In genomic region chr2:67522154-67522553, GRCh38 we compare ENCODE assay signal across 25 cellular contexts.
"Had no signal": no experiment of that assay in that cellular context is flagged by ENCODE, and none has a peak within 500 bp of the region (broad histone marks: within the 10 kb centered on the region; RNA-seq: fewer than 3 reads in every experiment).

No MANE protein-coding gene starts in this region.

- H3K36me3 Mint-ChIP-seq: immature natural killer cell; memory B cell; natural killer cell; neural progenitor cell; stimulated activated naive B cell treated with anti-CD40 and anti-IgM and Interleukin-4, amounts not matched to agents 10 μg/mL and 1 μg/mL and 100 μg/mL, for 72 hours had no signal

- H3K4me1 ChIP-seq: neural progenitor cell, prostate gland, right atrium auricular region, suprapubic skin had no signal

- H2AFZ ChIP-seq: neural progenitor cell had no signal

- H3K4me2 ChIP-seq: neural progenitor cell had no signal

- H3K27ac ChIP-seq: coronary artery, esophagus squamous epithelium, neural progenitor cell, prostate gland, right atrium auricular region, sigmoid colon, spleen, suprapubic skin, vagina had no signal

- H3K4me3 Mint-ChIP-seq: immature natural killer cell; memory B cell; natural killer cell; neural progenitor cell; stimulated activated naive B cell treated with anti-CD40 and anti-IgM and Interleukin-4, amounts not matched to agents 10 μg/mL and 1 μg/mL and 100 μg/mL, for 72 hours; stimulated activated naive CD8-positive, alpha-beta T cell treated with anti-CD3 and anti-CD28 coated beads, Interleukin-15, amount 100 ng/mL, for 72 hours had no signal

- H3K9me3 Mint-ChIP-seq: neural progenitor cell; stimulated activated naive B cell treated with anti-CD40 and anti-IgM and Interleukin-4, amounts not matched to agents 10 μg/mL and 1 μg/mL and 100 μg/mL, for 72 hours had no signal

- H3K9ac ChIP-seq: neural progenitor cell had no signal

- FAIRE-seq: endometrium, frontal cortex had no signal

- H3K36me3 ChIP-seq: esophagus squamous epithelium, neural progenitor cell, prostate gland, right atrium auricular region, sigmoid colon, spleen, suprapubic skin, vagina had no signal

- ATAC-seq: left colon; natural killer cell; stimulated activated naive B cell treated with anti-CD40 and anti-IgM and Interleukin-4, amounts not matched to agents 10 μg/mL and 1 μg/mL and 100 μg/mL, for 72 hours; stimulated activated naive CD8-positive, alpha-beta T cell treated with anti-CD3 and anti-CD28 coated beads, Interleukin-15, amount 100 ng/mL, for 72 hours had no signal

- DNase-seq: dermis blood vessel endothelial cell; effector memory CD4-positive, alpha-beta T cell; erythroblast; esophagus squamous epithelium; hypothalamus; immature natural killer cell; islet precursor cell; kidney glomerular epithelial cell; left colon; natural killer cell; sigmoid colon; spleen; stimulated activated naive B cell treated with anti-CD40 and anti-IgM and Interleukin-4, amounts not matched to agents 10 μg/mL and 1 μg/mL and 100 μg/mL, for 72 hours; stimulated activated naive CD8-positive, alpha-beta T cell treated with anti-CD3 and anti-CD28 coated beads, Interleukin-15, amount 100 ng/mL, for 72 hours; trophoblast cell had no signal

- H3K27ac Mint-ChIP-seq: immature natural killer cell; memory B cell; natural killer cell; neural progenitor cell; stimulated activated naive B cell treated with anti-CD40 and anti-IgM and Interleukin-4, amounts not matched to agents 10 μg/mL and 1 μg/mL and 100 μg/mL, for 72 hours; stimulated activated naive CD8-positive, alpha-beta T cell treated with anti-CD3 and anti-CD28 coated beads, Interleukin-15, amount 100 ng/mL, for 72 hours had no signal

- H3K4me1 Mint-ChIP-seq: immature natural killer cell; natural killer cell; neural progenitor cell; stimulated activated naive B cell treated with anti-CD40 and anti-IgM and Interleukin-4, amounts not matched to agents 10 μg/mL and 1 μg/mL and 100 μg/mL, for 72 hours; stimulated activated naive CD8-positive, alpha-beta T cell treated with anti-CD3 and anti-CD28 coated beads, Interleukin-15, amount 100 ng/mL, for 72 hours had no signal

- H3K4me3 ChIP-seq: coronary artery, esophagus squamous epithelium, lung, neural progenitor cell, prostate gland, right atrium auricular region, sigmoid colon, spleen, suprapubic skin, vagina had no signal

- H3K9me3 ChIP-seq: esophagus squamous epithelium, prostate gland, right atrium auricular region, sigmoid colon, spleen, suprapubic skin, vagina had no signal

- H3K27me3 ChIP-seq: esophagus squamous epithelium, neural progenitor cell, right atrium auricular region, sigmoid colon, spleen, suprapubic skin, vagina had no signal
